ENCODE assay signal across 15 cellular contexts in genomic region chr2:203936535-203936934, GRCh38. TPM values are rescaled to one million over a fixed set of nuclear protein-coding genes. Genes with fewer than 3 reads are reported as not detected.
A peak's percentile ranks its signal among the peaks of the same experiment; 100 is the strongest.
DNase-seq lines count a peak whose midpoint lies in the region; ATAC-seq and TF ChIP-seq lines count a peak whose summit lies in the region.
"Had no signal": no experiment of that assay in that cellular context is flagged by ENCODE, and none has a peak within 500 bp of the region (broad histone marks: within the 10 kb centered on the region; RNA-seq: fewer than 3 reads in every experiment).

ICOS (plus strand) TSS chr2:203936763; CDS start chr2:203936815, 52 bp downstream.

- peaks cover 51% of the 10 kb centered on the region for H3K36me3 Mint-ChIP-seq in activated CD4-positive, alpha-beta T cell treated with anti-CD3 and anti-CD28 coated beads, Interleukin-2, amount 10 ng/mL, durations not matched to agents 24 days and 14 days (ENCODE audit: low read depth)
- H3K36me3 Mint-ChIP-seq in activated naive CD4-positive, alpha-beta T cell treated with anti-CD3 and anti-CD28 coated beads, Interleukin-2, amount 50 U/mL, for 72 hours = peaks cover 61 to 70% of the 10 kb centered on the region in 2 donors

- H4K20me1 ChIP-seq in mammary epithelial cell (ENCODE audit: insufficient read depth, low read length) = no peaks in the 10 kb centered on the region

- CTCF ChIA-PET in mammary epithelial cell (lab: Charles Lee; ENCODE audit: low non-redundant PET) = no interaction called here

- H3K9ac ChIP-seq in mammary epithelial cell (ENCODE audit: insufficient read depth, low read length) = no peak within 1 kb of the TSS

- intact Hi-C loops in activated CD4-positive, alpha-beta T cell treated with anti-CD3 and anti-CD28 coated beads, Interleukin-2, amount 10 ng/mL, durations not matched to agents 24 days and 14 days (cut with micrococcal nuclease) = loop anchor here (2.0 to 10.0 kb wide), 4 partner anchors 14 to 1768 kb away; partner anchors contain the start of gene FAM117B
- intact Hi-C loops in T-helper 1 cell treated with Interleukin-12 subunit alpha and Interleukin-12 subunit beta and Interleukin-4 antibody, amounts not matched to agents 30 ng/mL and 1 ng/mL, for 36 hours (cut with micrococcal nuclease) = loop anchor here (2.0 to 5.0 kb wide), 6 partner anchors 14 to 1299 kb away; partner anchors contain the start of genes ABI2 and CYP20A1
- intact Hi-C loops in mammary epithelial cell (cut with micrococcal nuclease) = no loop called here

- H3K27me3 Mint-ChIP-seq in activated CD4-positive, alpha-beta T cell treated with anti-CD3 and anti-CD28 coated beads, Interleukin-2, amount 10 ng/mL, durations not matched to agents 24 days and 14 days = no peaks in the 10 kb centered on the region

- H3K4me2 ChIP-seq in mammary epithelial cell (ENCODE audit: insufficient read depth, low read depth, low read length) = no peak within 1 kb of the TSS
- H3K4me2 ChIP-seq: hepatocyte had no signal

- H3K4me3 ChIP-seq in skin epidermis (peak within 1 kb of the TSS; percentile 6 to 30 (median 9)), mammary epithelial cell (replicated peaks in 1 of 3; ENCODE audit: insufficient read depth in 1 of 3, low read depth in 2 of 3, low read length in 3 of 3) (no peak within 1 kb of the TSS)
- H3K4me3 ChIP-seq: body of pancreas, hepatocyte, MG63 had no signal

- H3K27ac ChIP-seq in skin epidermis (peak within 1 kb of the TSS in 9 of 21 experiments; percentile 29 to 79 (median 51)), mammary epithelial cell (ENCODE audit: insufficient read depth, low read depth, low read length) (no peak within 1 kb of the TSS)
- H3K27ac ChIP-seq: body of pancreas, hepatocyte had no signal

- no peaks in the 10 kb centered on the region for H3K36me3 ChIP-seq in mammary epithelial cell (ENCODE audit: insufficient read depth, low read length)
- H3K36me3 ChIP-seq: MG63 had no signal

- DNase-seq in activated CD4-positive, alpha-beta T cell treated with anti-CD3 and anti-CD28 coated beads, Interleukin-2, amount 10 ng/mL, durations not matched to agents 24 days and 14 days = peak; percentile 91
- no peak for DNase-seq in activated CD4-positive, alpha-beta T cell treated with anti-CD3 and anti-CD28 coated beads for 1 hour
- DNase-seq in activated naive CD4-positive, alpha-beta T cell treated with anti-CD3 and anti-CD28 coated beads, Interleukin-2, amount 50 U/mL, for 72 hours (ENCODE audit: low spot score in 2 of 2) = peak in 1 of 2 donors; percentile 64
- DNase-seq in HCEC 1CT (no peak), mammary epithelial cell (no peak), GM03348 (ENCODE audit: low spot score) (no peak)
- DNase-seq: body of pancreas; MG63; NCI-H2081 treated with DMSO at 0.1 percent for 48 hours; stimulated activated CD4-positive, alpha-beta T cell treated with anti-CD3 and anti-CD28 coated beads, Interleukin-1b, Interleukin-23, amount 100 ng/mL, for 48 hours had no signal

- peaks cover 5% of the 10 kb centered on the region for H3K9me3 Mint-ChIP-seq in activated CD4-positive, alpha-beta T cell treated with anti-CD3 and anti-CD28 coated beads, Interleukin-2, amount 10 ng/mL, durations not matched to agents 24 days and 14 days
- peaks cover under 1 to 6% of the 10 kb centered on the region in 2 donors for H3K9me3 Mint-ChIP-seq in activated naive CD4-positive, alpha-beta T cell treated with anti-CD3 and anti-CD28 coated beads, Interleukin-2, amount 50 U/mL, for 72 hours

- H3K9me3 ChIP-seq in mammary epithelial cell (replicated peaks; ENCODE audit: insufficient read depth, low read length) = no peaks in the 10 kb centered on the region
- H3K9me3 ChIP-seq: body of pancreas, MG63 had no signal

- H3K27ac Mint-ChIP-seq in activated CD4-positive, alpha-beta T cell treated with anti-CD3 and anti-CD28 coated beads, Interleukin-2, amount 10 ng/mL, durations not matched to agents 24 days and 14 days = peak within 1 kb of the TSS; percentile 92
- peak within 1 kb of the TSS; percentile 90 to 99 for H3K27ac Mint-ChIP-seq in activated naive CD4-positive, alpha-beta T cell treated with anti-CD3 and anti-CD28 coated beads, Interleukin-2, amount 50 U/mL, for 72 hours

- H3K4me1 Mint-ChIP-seq in activated CD4-positive, alpha-beta T cell treated with anti-CD3 and anti-CD28 coated beads, Interleukin-2, amount 10 ng/mL, durations not matched to agents 24 days and 14 days = peaks cover 40% of the 10 kb centered on the region

- H3K27me3 ChIP-seq in mammary epithelial cell (ENCODE audit: insufficient read depth, low read length) = no peaks in the 10 kb centered on the region
- H3K27me3 ChIP-seq: body of pancreas, hepatocyte had no signal

- H2AFZ ChIP-seq in mammary epithelial cell (ENCODE audit: low read depth, low read length) = no peak within 1 kb of the TSS
- H2AFZ ChIP-seq: hepatocyte had no signal

- H3K4me1 ChIP-seq in mammary epithelial cell (ENCODE audit: insufficient read depth, low read length) = no peaks in the 10 kb centered on the region
- H3K4me1 ChIP-seq: body of pancreas had no signal

- ATAC-seq in activated naive CD4-positive, alpha-beta T cell treated with anti-CD3 and anti-CD28 coated beads, Interleukin-2, amount 50 U/mL, for 72 hours = peak; percentile 43 to 47
- ATAC-seq: body of pancreas had no signal

- no peak for TF ChIP-seq CTCF in mammary epithelial cell (conservative IDR thresholded peaks at IDR 0.05 in 1 of 2, IDR thresholded peaks at IDR 0.05 in 1 of 2; ENCODE audit: extremely low read depth in 1 of 2, insufficient read depth in 1 of 2, low read depth in 1 of 2, low read length in 2 of 2)

- 92% methylated on average over 5 of the region's 5 CpGs for WGBS in mammary epithelial cell (ENCODE audit: low coverage, missing lambda C conversion rate)

- dilution Hi-C loops in mammary epithelial cell (cut with HindIII; ENCODE audit: low sequenced_read_pairs) = no loop called here

- BruUV-seq in mammary epithelial cell (replicated peaks; lab: Mats Ljungman, UMichigan) = no TSS peak

- in situ Hi-C loops in mammary epithelial cell (cut with MboI; ENCODE audit: low sequenced_read_pairs in 2 of 2) = no loop called here

- peak within 1 kb of the TSS; percentile 93 for H3K4me3 Mint-ChIP-seq in activated CD4-positive, alpha-beta T cell treated with anti-CD3 and anti-CD28 coated beads, Interleukin-2, amount 10 ng/mL, durations not matched to agents 24 days and 14 days

- H3K79me2 ChIP-seq in mammary epithelial cell (ENCODE audit: insufficient read depth, low read length) = no peaks in the 10 kb centered on the region
- H3K79me2 ChIP-seq: hepatocyte had no signal

RNA-seq across cellular contexts. Expression of gene ICOS, which starts in this region (rescaled TPM):
- total RNA-seq in activated CD4-positive, alpha-beta T cell treated with anti-CD3 and anti-CD28 coated beads, Interleukin-2, amount 10 ng/mL, durations not matched to agents 24 days and 14 days = 111 and 114 TPM in 2 replicates
- total RNA-seq in T-helper 1 cell treated with Interleukin-12 subunit alpha and Interleukin-12 subunit beta and Interleukin-4 antibody, amounts not matched to agents 30 ng/mL and 1 ng/mL, for 36 hours = 63.1 and 64.1 TPM in 2 replicates
- 100 to 1,000 TPM in 1 of 2 donors, 10 to 100 TPM in 1; 54.4 to 117 TPM for total RNA-seq in activated naive CD4-positive, alpha-beta T cell treated with anti-CD3 and anti-CD28 coated beads, Interleukin-2, amount 50 U/mL, for 72 hours
- not detected for total RNA-seq in mammary epithelial cell
- polyA plus RNA-seq in mammary epithelial cell = not detected
- polyA minus RNA-seq in mammary epithelial cell = not detected
- total RNA-seq: body of pancreas, dermis microvascular lymphatic vessel endothelial cell, G401 had no signal
- polyA plus RNA-seq: hepatocyte had no signal

Comparison
In these comparisons a context has a peak if more than half of its experiments do, and no peak if none do; other contexts are left out.
1. RNA of gene ICOS (total RNA-seq): 54.4 to 117 TPM in activated naive CD4-positive, alpha-beta T cell treated with anti-CD3 and anti-CD28 coated beads, Interleukin-2, amount 50 U/mL, for 72 hours, 111 to 114 TPM in activated CD4-positive, alpha-beta T cell treated with anti-CD3 and anti-CD28 coated beads, Interleukin-2, amount 10 ng/mL, durations not matched to agents 24 days and 14 days and 63.1 to 64.1 TPM in T-helper 1 cell treated with Interleukin-12 subunit alpha and Interleukin-12 subunit beta and Interleukin-4 antibody, amounts not matched to agents 30 ng/mL and 1 ng/mL, for 36 hours; not detected in mammary epithelial cell; every median in the first group is over 10 times any median in the second.
2. H3K4me3 ChIP-seq: peak in skin epidermis (7 of 7); none in mammary epithelial cell (0 of 3).